ENCODE assay signal across 8 cellular contexts in genomic region chr1:117512728-117513321, GRCh38.
DNase-seq lines count a peak whose midpoint lies in the region; ATAC-seq, FAIRE-seq and TF ChIP-seq lines count a peak whose summit lies in the region.

No MANE protein-coding gene starts in this region.

- no peaks in the 10 kb centered on the region for H3K27me3 ChIP-seq in thoracic aorta (replicated peaks; ENCODE audit: insufficient read depth)

- no peaks in the 10 kb centered on the region for H3K36me3 ChIP-seq in thoracic aorta

- FAIRE-seq in H54 (lab: Jason Lieb, UNC) (peak; percentile 30), TTC549 (lab: Jason Lieb, UNC) (peak; percentile 82)

- TF ChIP-seq CTCF in AG09309 (IDR thresholded peaks at IDR 0.05; ENCODE audit: control insufficient read depth, insufficient read depth, low read depth, low read length, missing control alignments) (peak; percentile 47), thoracic aorta (IDR thresholded peaks at IDR 0.05) (peak; percentile 47)

- no peak for TF ChIP-seq POLR2A in H54 (IDR thresholded peaks at IDR 0.05; ENCODE audit: low read depth, low read length)

- ATAC-seq in thoracic aorta (ENCODE audit: insufficient number of reproducible peaks, low FRiP score, low read depth): no peak

- no peak overlapping the region for H3K4me3 ChIP-seq in AG09309 (ENCODE audit: control insufficient read depth, low read depth, low read length)
- H3K4me3 ChIP-seq in thoracic aorta: no peak overlapping the region

- no peak overlapping the region for H3K27ac ChIP-seq in thoracic aorta

- DNase-seq in AG09309 (ENCODE audit: low read depth) (no peak), H54 (ENCODE audit: insufficient read length, low spot score) (no peak), globus pallidus (ENCODE audit: low spot score) (peak; percentile 11), thoracic aorta (ENCODE audit: low spot score) (no peak), NCI-H187 treated with DMSO at 0.1 percent for 48 hours (lab: John Stamatoyannopoulos, UW) (no peak)
- no peak for DNase-seq in stimulated activated CD8-positive, alpha-beta memory T cell treated with anti-CD3 and anti-CD28 coated beads, Interleukin-4, amount 100 ng/mL, for 48 hours
- no peak for DNase-seq in activated CD8-positive, alpha-beta memory T cell treated with anti-CD3 and anti-CD28 coated beads for 24 hours

- no peaks in the 10 kb centered on the region for H3K9me3 ChIP-seq in thoracic aorta

- H3K4me1 ChIP-seq in thoracic aorta (ENCODE audit: control insufficient read depth in 1 of 2, low read depth in 2 of 2): no peaks in the 10 kb centered on the region
